Comparison of ENCODE assay signal across 18 cellular contexts in genomic region chr5:180282281-180282680, GRCh38. TPM values are rescaled to one million over a fixed set of nuclear protein-coding genes. Genes with fewer than 3 reads are reported as not detected.
DNase-seq lines count a peak whose midpoint lies in the region; TF ChIP-seq lines count a peak whose summit lies in the region.
"Had no signal": no experiment of that assay in that cellular context is flagged by ENCODE, and none has a peak within 500 bp of the region (broad histone marks: within the 10 kb centered on the region; RNA-seq: fewer than 3 reads in every experiment).

No MANE protein-coding gene starts in this region.

- DNase-seq in NCI-H748 (lab: John Stamatoyannopoulos, UW; ENCODE audit: unreplicated experiment), result peak; percentile 45
- DNase-seq in NCI-H748 treated with DMSO at 0.1 percent for 48 hours (lab: John Stamatoyannopoulos, UW), result no peak
- no peak for DNase-seq in neuronal stem cell (ENCODE audit: low spot score)
- no peak for DNase-seq in NCI-H526 (lab: John Stamatoyannopoulos, UW)
- DNase-seq in GM20000 (ENCODE audit: low spot score), result no peak
- no peak for DNase-seq in CD4-positive, alpha-beta memory T cell
- DNase-seq: 8988T; CD8-positive, alpha-beta T cell; DMS 273 treated with DMSO at 0.1 percent for 48 hours; DMS53; DND-41; EL; GM23248; HCEC 1CT had no signal

- peaks cover 18 to 92% of the 10 kb centered on the region in 2 donors for H3K36me3 ChIP-seq in neuronal stem cell (replicated peaks in 1 of 2; ENCODE audit: control insufficient read depth in 2 of 2, insufficient read depth in 2 of 2, low read length in 2 of 2)
- peaks cover 18% of the 10 kb centered on the region for H3K36me3 ChIP-seq in CD4-positive, alpha-beta memory T cell (ENCODE audit: insufficient read depth, low read length)

- TF ChIP-seq CTCF in VCaP (conservative IDR thresholded peaks at IDR 0.05), result no peak
- no peak for TF ChIP-seq CTCF in GM20000 (IDR thresholded peaks at IDR 0.05; ENCODE audit: extremely low read depth, missing control alignments)

- H3K4me2 ChIP-seq in neuronal stem cell (ENCODE audit: insufficient read depth, low read length, poor library complexity, severe bottlenecking), result no peak overlapping the region
- H3K4me2 ChIP-seq: BLaER1 had no signal

- no peaks in the 10 kb centered on the region for H3K4me1 ChIP-seq in neuronal stem cell (ENCODE audit: control insufficient read depth in 2 of 2, insufficient read depth in 1 of 2, low read depth in 1 of 2, low read length in 2 of 2)
- no peaks in the 10 kb centered on the region for H3K4me1 ChIP-seq in CD4-positive, alpha-beta memory T cell (ENCODE audit: insufficient read depth, low read length)
- H3K4me1 ChIP-seq: BLaER1 had no signal

- no peak overlapping the region for H3K27ac Mint-ChIP-seq in CD4-positive, alpha-beta memory T cell
- H3K27ac Mint-ChIP-seq: CD8-positive, alpha-beta T cell had no signal

- H3K27ac ChIP-seq in VCaP (peak overlapping the region; percentile 5), neuronal stem cell (replicated peaks; ENCODE audit: low read length) (no peak overlapping the region)
- no peak overlapping the region for H3K27ac ChIP-seq in CD4-positive, alpha-beta memory T cell (ENCODE audit: low read depth, low read length)
- H3K27ac ChIP-seq: BLaER1, GM23248 had no signal

- H2BK15ac ChIP-seq in neuronal stem cell (ENCODE audit: low read length), result no peak overlapping the region

- peaks cover 0 to 12% (median 8%) of the 10 kb centered on the region in 8 donors for H3K9me3 Mint-ChIP-seq in CD4-positive, alpha-beta memory T cell

- H3K18ac ChIP-seq in neuronal stem cell (ENCODE audit: low read length), result no peak overlapping the region

- peaks cover 6 to 18% (median 15%) of the 10 kb centered on the region in 4 donors for H3K4me1 Mint-ChIP-seq in CD4-positive, alpha-beta memory T cell

- H4K8ac ChIP-seq in neuronal stem cell (ENCODE audit: low read depth, low read length), result no peak overlapping the region

- WGBS in neuronal stem cell (ENCODE audit: extremely low coverage in 2 of 2, insufficient read length in 2 of 2, insufficient replicate concordance in 1 of 2), 2 donors, result no CpG with 5 or more reads among the region's 9 CpGs

- peak overlapping the region in 1 of 2 donors; percentile 3 for H3K4me3 ChIP-seq in neuronal stem cell (ENCODE audit: low read length in 2 of 2)
- H3K4me3 ChIP-seq in CD4-positive, alpha-beta memory T cell (ENCODE audit: low read length in 2 of 2), result no peak overlapping the region
- H3K4me3 ChIP-seq: BLaER1, GM12878, GM23248 had no signal

- POLR2A ChIA-PET in CD4-positive, alpha-beta memory T cell (lab: Charles Lee; ENCODE audit: partially characterized antibody), result no interaction called here

- no peaks in the 10 kb centered on the region for H3K27me3 Mint-ChIP-seq in CD4-positive, alpha-beta memory T cell

- CTCF ChIA-PET in CD4-positive, alpha-beta memory T cell (lab: Charles Lee; ENCODE audit: partially characterized antibody), result interaction anchor here (1.1 to 2.4 kb wide), 3 partner anchors 8 to 46 kb away, joined by 4 to 7 read pairs (median 7); no protein-coding TSS in a partner anchor

- H3K23ac ChIP-seq in neuronal stem cell (ENCODE audit: low read depth, low read length, poor library complexity), result peak overlapping the region; percentile 51

- H3K79me1 ChIP-seq in neuronal stem cell (ENCODE audit: low read depth, low read length), result peaks cover 7% of the 10 kb centered on the region

- intact Hi-C loops in CD4-positive, alpha-beta memory T cell (cut with micrococcal nuclease), result no loop called here

- H3K4ac ChIP-seq in neuronal stem cell (ENCODE audit: low read length), result no peak overlapping the region

- no peaks in the 10 kb centered on the region for H3K27me3 ChIP-seq in neuronal stem cell (ENCODE audit: control insufficient read depth in 3 of 3, insufficient read depth in 3 of 3, low read depth in 1 of 3, low read length in 3 of 3)
- H3K27me3 ChIP-seq in CD4-positive, alpha-beta memory T cell (ENCODE audit: insufficient read depth, low read length), result no peaks in the 10 kb centered on the region
- H3K27me3 ChIP-seq: BLaER1 had no signal

- H4K91ac ChIP-seq in neuronal stem cell (ENCODE audit: low read depth, low read length, poor library complexity), result no peak overlapping the region

- no peak overlapping the region for H2AFZ ChIP-seq in neuronal stem cell (ENCODE audit: low read length)
- H2AFZ ChIP-seq: GM23248 had no signal

- peak overlapping the region; percentile 39 for H2BK5ac ChIP-seq in neuronal stem cell (ENCODE audit: low read length)

- H2BK120ac ChIP-seq in neuronal stem cell (ENCODE audit: low read depth, low read length), result no peak overlapping the region

- peaks cover 81 to 84% of the 10 kb centered on the region in 2 donors for H3K36me3 Mint-ChIP-seq in CD4-positive, alpha-beta memory T cell

- H3K14ac ChIP-seq in neuronal stem cell (ENCODE audit: low read length), result no peak overlapping the region

- H3K4me3 Mint-ChIP-seq in CD4-positive, alpha-beta memory T cell, result no peak overlapping the region
- H3K4me3 Mint-ChIP-seq: CD14-positive monocyte; CD8-positive, alpha-beta T cell had no signal

- no peak overlapping the region for H2AK5ac ChIP-seq in neuronal stem cell (ENCODE audit: low read depth, low read length)

- H3K9ac ChIP-seq in neuronal stem cell (ENCODE audit: low read depth, low read length, poor library complexity), result no peak overlapping the region
- H3K9ac ChIP-seq: BLaER1, GM23248 had no signal

- peaks cover 2 to 66% of the 10 kb centered on the region in 2 donors for H3K9me3 ChIP-seq in neuronal stem cell (replicated peaks in 1 of 2; ENCODE audit: control insufficient read depth in 2 of 2, insufficient read depth in 1 of 2, low read depth in 1 of 2, low read length in 2 of 2)
- H3K9me3 ChIP-seq in CD4-positive, alpha-beta memory T cell (ENCODE audit: control insufficient read depth in 1 of 2, low read length in 2 of 2), result no peaks in the 10 kb centered on the region

- H2BK12ac ChIP-seq in neuronal stem cell (ENCODE audit: low read length), result no peak overlapping the region

RNA-seq across cellular contexts. Expression of gene MAPK9, which starts 9.6 kb away (rescaled TPM):
- polyA plus RNA-seq in neuronal stem cell (2013, experiment 1 of 2), result 19.1 TPM
- polyA plus RNA-seq in neuronal stem cell (2013, experiment 2 of 2), result 20.1 TPM
- 10 to 100 TPM; 39.1 TPM for total RNA-seq in CD4-positive, alpha-beta memory T cell
- polyA plus RNA-seq in CD4-positive, alpha-beta memory T cell, result 10 to 100 TPM; 21.8 to 31.1 TPM
